Comparison of ENCODE assay signal across 1 cellular context in genomic region chr1:22133247-22133927, GRCh38.
TF ChIP-seq lines count a peak whose summit lies in the region.

No MANE protein-coding gene starts in this region.

TF ChIP-seq in H1, 55 proteins besides CTCF, POLR2A, EP300 and RAD21 (continued from another document):
- no peak for TF ChIP-seq MAX (IDR thresholded peaks at IDR 0.05)
